In genomic region chr9:29325855-29326254, GRCh38 we compare ENCODE assay signal across 18 cellular contexts.
"Had no signal": no experiment of that assay in that cellular context is flagged by ENCODE, and none has a peak within 500 bp of the region (broad histone marks: within the 10 kb centered on the region; RNA-seq: fewer than 3 reads in every experiment).

No MANE protein-coding gene starts in this region.

- H2AFZ ChIP-seq: hepatocyte had no signal

- H3K27me3 ChIP-seq: hepatocyte, right atrium auricular region had no signal

- H3K27ac Mint-ChIP-seq: activated CD4-positive, alpha-beta memory T cell treated with anti-CD3 and anti-CD28 coated beads, Interleukin-2, amount 10 ng/mL, durations not matched to agents 7 days and 5 days; activated CD8-positive, alpha-beta memory T cell treated with anti-CD3 and anti-CD28 coated beads, Interleukin-2, amount 10 ng/mL, durations not matched to agents 7 days and 5 days; activated naive CD8-positive, alpha-beta T cell treated with anti-CD3 and anti-CD28 coated beads, Interleukin-2, amount 10 ng/mL, durations not matched to agents 7 days and 5 days; T-cell had no signal

- H3K27ac ChIP-seq: epithelial cell of prostate, hepatocyte, prostate gland, right atrium auricular region had no signal

- H3K4me3 ChIP-seq: hepatocyte, prostate gland, right atrium auricular region had no signal

- H3K9me3 ChIP-seq: prostate gland, right atrium auricular region had no signal

- H3K4me3 Mint-ChIP-seq: activated CD4-positive, alpha-beta memory T cell treated with anti-CD3 and anti-CD28 coated beads, Interleukin-2, amount 10 ng/mL, durations not matched to agents 7 days and 5 days; activated CD8-positive, alpha-beta memory T cell treated with anti-CD3 and anti-CD28 coated beads, Interleukin-2, amount 10 ng/mL, durations not matched to agents 7 days and 5 days; activated naive CD8-positive, alpha-beta T cell treated with anti-CD3 and anti-CD28 coated beads, Interleukin-2, amount 10 ng/mL, durations not matched to agents 7 days and 5 days; T-cell had no signal

- H3K4me2 ChIP-seq: hepatocyte had no signal

- H3K36me3 ChIP-seq: prostate gland, right atrium auricular region had no signal

- H3K27me3 Mint-ChIP-seq: activated CD4-positive, alpha-beta memory T cell treated with anti-CD3 and anti-CD28 coated beads, Interleukin-2, amount 10 ng/mL, durations not matched to agents 7 days and 5 days; activated CD8-positive, alpha-beta memory T cell treated with anti-CD3 and anti-CD28 coated beads, Interleukin-2, amount 10 ng/mL, durations not matched to agents 7 days and 5 days; activated naive CD8-positive, alpha-beta T cell treated with anti-CD3 and anti-CD28 coated beads, Interleukin-2, amount 10 ng/mL, durations not matched to agents 7 days and 5 days; T-cell had no signal

- ATAC-seq: activated CD8-positive, alpha-beta memory T cell treated with anti-CD3 and anti-CD28 coated beads, Interleukin-2, amount 10 ng/mL, durations not matched to agents 7 days and 5 days; T-cell had no signal

- H3K4me1 Mint-ChIP-seq: activated CD4-positive, alpha-beta memory T cell treated with anti-CD3 and anti-CD28 coated beads, Interleukin-2, amount 10 ng/mL, durations not matched to agents 7 days and 5 days; activated CD8-positive, alpha-beta memory T cell treated with anti-CD3 and anti-CD28 coated beads, Interleukin-2, amount 10 ng/mL, durations not matched to agents 7 days and 5 days; activated naive CD8-positive, alpha-beta T cell treated with anti-CD3 and anti-CD28 coated beads, Interleukin-2, amount 10 ng/mL, durations not matched to agents 7 days and 5 days; T-cell had no signal

- H3K79me2 ChIP-seq: hepatocyte had no signal

- H3K4me1 ChIP-seq: prostate gland, right atrium auricular region had no signal

- H3K36me3 Mint-ChIP-seq: activated CD8-positive, alpha-beta memory T cell treated with anti-CD3 and anti-CD28 coated beads, Interleukin-2, amount 10 ng/mL, durations not matched to agents 7 days and 5 days; activated naive CD8-positive, alpha-beta T cell treated with anti-CD3 and anti-CD28 coated beads, Interleukin-2, amount 10 ng/mL, durations not matched to agents 7 days and 5 days; T-cell had no signal

- DNase-seq: activated CD4-positive, alpha-beta memory T cell treated with anti-CD3 and anti-CD28 coated beads, Interleukin-2, amount 10 ng/mL, durations not matched to agents 7 days and 5 days; activated CD4-positive, alpha-beta T cell treated with anti-CD3 and anti-CD28 coated beads for 48 hours; activated CD4-positive, CD25-positive, alpha-beta regulatory T cell; activated CD8-positive, alpha-beta memory T cell treated with anti-CD3 and anti-CD28 coated beads, Interleukin-2, amount 10 ng/mL, durations not matched to agents 7 days and 5 days; activated naive CD4-positive, alpha-beta T cell treated with Interleukin-2 at 50 U/mL for 16 hours; activated naive CD8-positive, alpha-beta T cell treated with anti-CD3 and anti-CD28 coated beads, Interleukin-2, amount 10 ng/mL, durations not matched to agents 7 days and 5 days; amygdala; caudate nucleus; foreskin fibroblast; stimulated activated CD4-positive, alpha-beta T cell treated with anti-CD3 and anti-CD28 coated beads, Interleukin-12 subunit alpha, Interleukin-12 subunit beta, amount 100 ng/mL, for 4 hours; stimulated activated CD4-positive, alpha-beta T cell treated with anti-CD3 and anti-CD28 coated beads, Interleukin-1b, Interleukin-23, amount 100 ng/mL, for 48 hours; stimulated activated CD8-positive, alpha-beta memory T cell treated with anti-CD3 and anti-CD28 coated beads, Interleukin-4, amount 100 ng/mL, for 48 hours; stimulated activated naive CD4-positive, alpha-beta T cell; T-cell had no signal
